In genomic region chr9:38227656-38228055, GRCh38 we compare ENCODE assay signal across 8 cellular contexts.
DNase-seq lines count a peak whose midpoint lies in the region; ATAC-seq and TF ChIP-seq lines count a peak whose summit lies in the region.

No MANE protein-coding gene starts in this region.

- 18 to 43% methylated on average over 8 to 10 of the region's 10 CpGs for WGBS in endodermal cell (ENCODE audit: insufficient coverage in 1 of 2, insufficient read length in 1 of 2), 2 experiments

- H3K27ac ChIP-seq in ACC112 (ENCODE audit: low read depth, low read length) (no peak overlapping the region), Panc1 (ENCODE audit: low read length) (peak overlapping the region; percentile 39; the same call in 1 of the 2 replicates), endodermal cell (ENCODE audit: low read depth, low read length) (peak overlapping the region; percentile 82)

- H3K4me3 ChIP-seq in ACC112 (ENCODE audit: low read depth, low read length) (peak overlapping the region; percentile 23; the same call in 1 of the 2 replicates), Panc1 (ENCODE audit: low read depth in 2 of 2, low read length in 2 of 2) (no peak overlapping the region), endodermal cell (ENCODE audit: low read length) (peak overlapping the region; percentile 61)

- peaks cover 39% of the 10 kb centered on the region for H3K27me3 Mint-ChIP-seq in endodermal cell (ENCODE audit: insufficient read depth)

- ATAC-seq in GM18511 (IDR thresholded peaks at IDR 0.05; ENCODE audit: unreplicated experiment) (peak; percentile 35), Panc1 (peak; percentile 54; the same call in 1 of the 2 replicates), GM19023 (IDR thresholded peaks at IDR 0.05; ENCODE audit: unreplicated experiment) (no peak)

- H3K36me3 Mint-ChIP-seq in endodermal cell (ENCODE audit: low read depth) = no peaks in the 10 kb centered on the region

- CTCF ChIA-PET in Panc1 (lab: Charles Lee) = interaction anchor here (0.6 kb wide), 1 partner anchor 445 kb away, joined by 5 read pairs; no protein-coding TSS in a partner anchor

- POLR2A ChIA-PET in Panc1 (lab: Charles Lee) = no interaction called here

- H3K36me3 ChIP-seq in ACC112 (ENCODE audit: insufficient read depth, low read length) (no peaks in the 10 kb centered on the region), Panc1 (ENCODE audit: control insufficient read depth, insufficient read depth, low read length) (no peaks in the 10 kb centered on the region), endodermal cell (ENCODE audit: control insufficient read depth, insufficient read depth, low read length) (no peaks in the 10 kb centered on the region)

- intact Hi-C loops in Panc1 (cut with micrococcal nuclease; ENCODE audit: unreplicated experiment) = no loop called here

- H3K79me2 ChIP-seq in ACC112 (ENCODE audit: control insufficient read depth, insufficient read depth, low read length, unreplicated experiment) = no peaks in the 10 kb centered on the region

- H3K9me3 Mint-ChIP-seq in endodermal cell = no peaks in the 10 kb centered on the region

- DNase-seq in Panc1 (ENCODE audit: low read depth, low spot score) = no peak
- no peak for DNase-seq in endodermal cell
- no peak for DNase-seq in NCI-H226
- no peak for DNase-seq in 8988T
- DNase-seq in NOMO-1 treated with dmso at 0.1 percent for 144 hours (lab: John Stamatoyannopoulos, UW; ENCODE audit: unreplicated experiment) = no peak

- TF ChIP-seq CTCF in Panc1 (IDR thresholded peaks at IDR 0.05) (no peak), endodermal cell (conservative IDR thresholded peaks at IDR 0.05) (no peak)

- no peaks in the 10 kb centered on the region for H3K9me3 ChIP-seq in Panc1 (ENCODE audit: control insufficient read depth, insufficient read depth, low read depth, low read length)
- no peaks in the 10 kb centered on the region for H3K9me3 ChIP-seq in endodermal cell (ENCODE audit: control insufficient read depth, low read length)

- H3K4me3 Mint-ChIP-seq in endodermal cell = no peak overlapping the region

- no peak overlapping the region for H2AFZ ChIP-seq in ACC112 (ENCODE audit: low read length, unreplicated experiment)

- H3K9ac ChIP-seq in endodermal cell (ENCODE audit: extremely low read depth, low read length, poor library complexity, severe bottlenecking) = no peak overlapping the region

- BruUV-seq in Panc1 (replicated peaks; lab: Mats Ljungman, UMichigan) = no TSS peak

- in situ Hi-C loops in Panc1 (cut with HindIII; ENCODE audit: low pct_unique_long_range_greater_than_20kb, low sequenced_read_pairs) = no loop called here

- H3K4me1 Mint-ChIP-seq in endodermal cell = peaks cover 43% of the 10 kb centered on the region

- H3K4me1 ChIP-seq in ACC112 (ENCODE audit: control insufficient read depth, insufficient read depth, low read length, unreplicated experiment) = peaks cover 8% of the 10 kb centered on the region
- H3K4me1 ChIP-seq in Panc1 (ENCODE audit: control insufficient read depth, insufficient read depth, low read length) = no peaks in the 10 kb centered on the region; the same call in 1 of the 2 replicates
- H3K4me1 ChIP-seq in endodermal cell (ENCODE audit: control insufficient read depth, insufficient read depth, low read length) = peaks cover 17% of the 10 kb centered on the region

- H3K27me3 ChIP-seq in ACC112 (ENCODE audit: insufficient read depth, low read length) (peaks cover 29% of the 10 kb centered on the region), Panc1 (ENCODE audit: control insufficient read depth, insufficient read depth, low read length) (no peaks in the 10 kb centered on the region), endodermal cell (ENCODE audit: control insufficient read depth, insufficient read depth, low read length, poor library complexity, severe bottlenecking) (no peaks in the 10 kb centered on the region)

- H3K27ac Mint-ChIP-seq in endodermal cell = no peak overlapping the region

Comparison
In these comparisons a context has a peak if more than half of its experiments do, and no peak if none do; other contexts are left out.
1. H3K4me3 ChIP-seq: peak in ACC112 (single experiment) and endodermal cell (single experiment); none in Panc1 (0 of 2).